ENCODE assay signal across 1 cellular context in the genomic region with DNA sequence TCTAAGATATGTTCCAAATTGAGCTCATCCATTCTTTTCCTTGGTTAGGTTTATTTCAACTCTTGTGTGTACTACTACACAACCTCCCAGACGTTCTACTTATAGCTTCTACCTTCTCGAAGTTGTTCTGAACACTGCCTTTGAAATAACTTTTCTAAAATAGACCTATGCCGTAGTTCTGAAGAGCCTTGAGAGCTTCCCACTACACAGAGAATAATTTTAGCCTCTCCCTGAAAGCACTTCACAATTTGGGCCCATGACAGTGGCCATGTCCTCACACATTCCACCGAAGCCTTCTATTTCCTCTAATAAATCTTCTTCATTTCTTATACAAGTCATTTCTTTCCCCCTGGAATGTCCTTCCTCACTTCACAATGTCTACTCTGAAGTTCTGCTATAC.
TF ChIP-seq lines count a peak whose summit lies in the region.

No MANE protein-coding gene starts in this region.

TF ChIP-seq in H1, 55 proteins besides CTCF, POLR2A, EP300 and RAD21 (continued from another document):
- TF ChIP-seq, protein P1, sequence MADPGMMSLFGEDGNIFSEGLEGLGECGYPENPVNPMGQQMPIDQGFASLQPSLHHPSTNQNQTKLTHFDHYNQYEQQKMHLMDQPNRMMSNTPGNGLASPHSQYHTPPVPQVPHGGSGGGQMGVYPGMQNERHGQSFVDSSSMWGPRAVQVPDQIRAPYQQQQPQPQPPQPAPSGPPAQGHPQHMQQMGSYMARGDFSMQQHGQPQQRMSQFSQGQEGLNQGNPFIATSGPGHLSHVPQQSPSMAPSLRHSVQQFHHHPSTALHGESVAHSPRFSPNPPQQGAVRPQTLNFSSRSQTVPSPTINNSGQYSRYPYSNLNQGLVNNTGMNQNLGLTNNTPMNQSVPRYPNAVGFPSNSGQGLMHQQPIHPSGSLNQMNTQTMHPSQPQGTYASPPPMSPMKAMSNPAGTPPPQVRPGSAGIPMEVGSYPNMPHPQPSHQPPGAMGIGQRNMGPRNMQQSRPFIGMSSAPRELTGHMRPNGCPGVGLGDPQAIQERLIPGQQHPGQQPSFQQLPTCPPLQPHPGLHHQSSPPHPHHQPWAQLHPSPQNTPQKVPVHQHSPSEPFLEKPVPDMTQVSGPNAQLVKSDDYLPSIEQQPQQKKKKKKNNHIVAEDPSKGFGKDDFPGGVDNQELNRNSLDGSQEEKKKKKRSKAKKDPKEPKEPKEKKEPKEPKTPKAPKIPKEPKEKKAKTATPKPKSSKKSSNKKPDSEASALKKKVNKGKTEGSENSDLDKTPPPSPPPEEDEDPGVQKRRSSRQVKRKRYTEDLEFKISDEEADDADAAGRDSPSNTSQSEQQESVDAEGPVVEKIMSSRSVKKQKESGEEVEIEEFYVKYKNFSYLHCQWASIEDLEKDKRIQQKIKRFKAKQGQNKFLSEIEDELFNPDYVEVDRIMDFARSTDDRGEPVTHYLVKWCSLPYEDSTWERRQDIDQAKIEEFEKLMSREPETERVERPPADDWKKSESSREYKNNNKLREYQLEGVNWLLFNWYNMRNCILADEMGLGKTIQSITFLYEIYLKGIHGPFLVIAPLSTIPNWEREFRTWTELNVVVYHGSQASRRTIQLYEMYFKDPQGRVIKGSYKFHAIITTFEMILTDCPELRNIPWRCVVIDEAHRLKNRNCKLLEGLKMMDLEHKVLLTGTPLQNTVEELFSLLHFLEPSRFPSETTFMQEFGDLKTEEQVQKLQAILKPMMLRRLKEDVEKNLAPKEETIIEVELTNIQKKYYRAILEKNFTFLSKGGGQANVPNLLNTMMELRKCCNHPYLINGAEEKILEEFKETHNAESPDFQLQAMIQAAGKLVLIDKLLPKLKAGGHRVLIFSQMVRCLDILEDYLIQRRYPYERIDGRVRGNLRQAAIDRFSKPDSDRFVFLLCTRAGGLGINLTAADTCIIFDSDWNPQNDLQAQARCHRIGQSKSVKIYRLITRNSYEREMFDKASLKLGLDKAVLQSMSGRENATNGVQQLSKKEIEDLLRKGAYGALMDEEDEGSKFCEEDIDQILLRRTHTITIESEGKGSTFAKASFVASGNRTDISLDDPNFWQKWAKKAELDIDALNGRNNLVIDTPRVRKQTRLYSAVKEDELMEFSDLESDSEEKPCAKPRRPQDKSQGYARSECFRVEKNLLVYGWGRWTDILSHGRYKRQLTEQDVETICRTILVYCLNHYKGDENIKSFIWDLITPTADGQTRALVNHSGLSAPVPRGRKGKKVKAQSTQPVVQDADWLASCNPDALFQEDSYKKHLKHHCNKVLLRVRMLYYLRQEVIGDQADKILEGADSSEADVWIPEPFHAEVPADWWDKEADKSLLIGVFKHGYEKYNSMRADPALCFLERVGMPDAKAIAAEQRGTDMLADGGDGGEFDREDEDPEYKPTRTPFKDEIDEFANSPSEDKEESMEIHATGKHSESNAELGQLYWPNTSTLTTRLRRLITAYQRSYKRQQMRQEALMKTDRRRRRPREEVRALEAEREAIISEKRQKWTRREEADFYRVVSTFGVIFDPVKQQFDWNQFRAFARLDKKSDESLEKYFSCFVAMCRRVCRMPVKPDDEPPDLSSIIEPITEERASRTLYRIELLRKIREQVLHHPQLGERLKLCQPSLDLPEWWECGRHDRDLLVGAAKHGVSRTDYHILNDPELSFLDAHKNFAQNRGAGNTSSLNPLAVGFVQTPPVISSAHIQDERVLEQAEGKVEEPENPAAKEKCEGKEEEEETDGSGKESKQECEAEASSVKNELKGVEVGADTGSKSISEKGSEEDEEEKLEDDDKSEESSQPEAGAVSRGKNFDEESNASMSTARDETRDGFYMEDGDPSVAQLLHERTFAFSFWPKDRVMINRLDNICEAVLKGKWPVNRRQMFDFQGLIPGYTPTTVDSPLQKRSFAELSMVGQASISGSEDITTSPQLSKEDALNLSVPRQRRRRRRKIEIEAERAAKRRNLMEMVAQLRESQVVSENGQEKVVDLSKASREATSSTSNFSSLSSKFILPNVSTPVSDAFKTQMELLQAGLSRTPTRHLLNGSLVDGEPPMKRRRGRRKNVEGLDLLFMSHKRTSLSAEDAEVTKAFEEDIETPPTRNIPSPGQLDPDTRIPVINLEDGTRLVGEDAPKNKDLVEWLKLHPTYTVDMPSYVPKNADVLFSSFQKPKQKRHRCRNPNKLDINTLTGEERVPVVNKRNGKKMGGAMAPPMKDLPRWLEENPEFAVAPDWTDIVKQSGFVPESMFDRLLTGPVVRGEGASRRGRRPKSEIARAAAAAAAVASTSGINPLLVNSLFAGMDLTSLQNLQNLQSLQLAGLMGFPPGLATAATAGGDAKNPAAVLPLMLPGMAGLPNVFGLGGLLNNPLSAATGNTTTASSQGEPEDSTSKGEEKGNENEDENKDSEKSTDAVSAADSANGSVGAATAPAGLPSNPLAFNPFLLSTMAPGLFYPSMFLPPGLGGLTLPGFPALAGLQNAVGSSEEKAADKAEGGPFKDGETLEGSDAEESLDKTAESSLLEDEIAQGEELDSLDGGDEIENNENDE (IDR thresholded peaks at IDR 0.05; ENCODE audit: insufficient replicate concordance, low read length) = no peak
- TF ChIP-seq BRCA1 (IDR thresholded peaks at IDR 0.05; ENCODE audit: low read depth, low read length) = no peak
